11 cellular contexts compared by ENCODE assay signal in the genomic region with DNA sequence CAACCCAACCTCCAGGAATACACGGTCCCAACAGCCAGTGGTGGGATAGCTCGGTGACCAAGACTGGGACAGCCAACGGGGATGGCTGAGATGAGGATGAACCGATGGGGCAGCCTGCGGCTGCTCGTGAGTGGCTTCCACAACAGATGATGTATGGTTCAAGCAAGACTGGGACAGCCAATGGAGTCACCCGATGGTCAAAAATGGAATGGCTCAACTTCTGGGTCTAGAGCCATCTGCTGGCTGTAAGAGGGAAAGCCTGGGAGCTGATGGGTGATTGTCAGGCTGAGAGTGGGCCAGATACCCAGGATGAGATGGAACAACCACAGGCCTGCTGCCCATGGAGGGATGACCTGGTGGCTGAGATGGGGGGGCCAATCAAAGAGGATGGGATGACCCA. TPM values are rescaled to one million over a fixed set of nuclear protein-coding genes. Genes with fewer than 3 reads are reported as not detected.
A peak's percentile ranks its signal among the peaks of the same experiment; 100 is the strongest.
DNase-seq lines count a peak whose midpoint lies in the region; ATAC-seq, FAIRE-seq and TF ChIP-seq lines count a peak whose summit lies in the region.
"Had no signal": no experiment of that assay in that cellular context is flagged by ENCODE, and none has a peak within 500 bp of the region (broad histone marks: within the 10 kb centered on the region; RNA-seq: fewer than 3 reads in every experiment).

No MANE protein-coding gene starts in this region.

- TF ChIP-seq POLR2A in GM12892 (IDR thresholded peaks at IDR 0.05; ENCODE audit: low read depth, low read length) (no peak), Peyer's patch (IDR thresholded peaks at IDR 0.05) (no peak)

- peaks cover 23% of the 10 kb centered on the region for H3K27me3 ChIP-seq in AG04450 (ENCODE audit: control insufficient read depth, insufficient read depth, low read length)
- no peaks in the 10 kb centered on the region for H3K27me3 ChIP-seq in Peyer's patch

- no peak overlapping the region for H3K27ac Mint-ChIP-seq in activated T-helper 2 cell treated with anti-CD3 and anti-CD28 coated beads, Interferon-gamma antibody, Interleukin-2, Interleukin-4, amounts not matched to agents 10 μg/mL and 5 μg/mL and 100 μg/mL, durations not matched to agents 14 hours and 24 hours and 36 hours
- H3K27ac Mint-ChIP-seq: natural killer cell treated with Interleukin-12 subunit alpha and Interleukin-12 subunit beta and Interleukin-15 and Interleukin-18, amount 100 ng/mL, for 72 hours had no signal

- no peaks in the 10 kb centered on the region for H3K36me3 Mint-ChIP-seq in activated T-helper 2 cell treated with anti-CD3 and anti-CD28 coated beads, Interferon-gamma antibody, Interleukin-2, Interleukin-4, amounts not matched to agents 10 μg/mL and 5 μg/mL and 100 μg/mL, durations not matched to agents 14 hours and 24 hours and 36 hours (ENCODE audit: low read depth)
- H3K36me3 Mint-ChIP-seq: natural killer cell treated with Interleukin-12 subunit alpha and Interleukin-12 subunit beta and Interleukin-15 and Interleukin-18, amount 100 ng/mL, for 72 hours had no signal

- H3K4me1 ChIP-seq in Peyer's patch, result no peaks in the 10 kb centered on the region

- H3K4me3 ChIP-seq in AG04450 (ENCODE audit: low read depth, low read length) (no peak overlapping the region), Peyer's patch (no peak overlapping the region)

- no peaks in the 10 kb centered on the region; the same call in 1 of the 2 replicates for H3K9me3 ChIP-seq in AG04450 (ENCODE audit: control insufficient read depth, insufficient read depth, low read length)
- no peaks in the 10 kb centered on the region for H3K9me3 ChIP-seq in Peyer's patch

- H3K36me3 ChIP-seq in Peyer's patch, result no peaks in the 10 kb centered on the region

- POLR2A ChIA-PET in AG04450 (lab: Yijun Ruan, JAX), result no interaction called here

- no peak overlapping the region for H3K4me3 Mint-ChIP-seq in activated T-helper 2 cell treated with anti-CD3 and anti-CD28 coated beads, Interferon-gamma antibody, Interleukin-2, Interleukin-4, amounts not matched to agents 10 μg/mL and 5 μg/mL and 100 μg/mL, durations not matched to agents 14 hours and 24 hours and 36 hours (ENCODE audit: low read depth)
- H3K4me3 Mint-ChIP-seq: natural killer cell treated with Interleukin-12 subunit alpha and Interleukin-12 subunit beta and Interleukin-15 and Interleukin-18, amount 100 ng/mL, for 72 hours had no signal

- no peaks in the 10 kb centered on the region for H3K27me3 Mint-ChIP-seq in activated T-helper 2 cell treated with anti-CD3 and anti-CD28 coated beads, Interferon-gamma antibody, Interleukin-2, Interleukin-4, amounts not matched to agents 10 μg/mL and 5 μg/mL and 100 μg/mL, durations not matched to agents 14 hours and 24 hours and 36 hours (ENCODE audit: low read depth)

- no peak for DNase-seq in AG04450 (ENCODE audit: low read depth, low spot score)
- peak; percentile 50 for DNase-seq in GM12892 (ENCODE audit: insufficient read length)
- DNase-seq in Peyer's patch, result no peak
- DNase-seq in germinal center (ENCODE audit: low spot score), result peak; percentile 25
- no peak for DNase-seq in activated CD4-positive, alpha-beta T cell treated with anti-CD3 and anti-CD28 coated beads for 4 hours
- no peak for DNase-seq in activated T-helper 2 cell treated with anti-CD3 and anti-CD28 coated beads, Interferon-gamma antibody, Interleukin-2, Interleukin-4, amounts not matched to agents 10 μg/mL and 5 μg/mL and 100 μg/mL, durations not matched to agents 14 hours and 24 hours and 36 hours (ENCODE audit: low spot score)
- DNase-seq in activated naive CD4-positive, alpha-beta T cell (lab: John Stamatoyannopoulos, UW), result no peak
- DNase-seq: NCI-H2171 had no signal

- ATAC-seq in GM18517 (IDR thresholded peaks at IDR 0.05; ENCODE audit: unreplicated experiment), result no peak
- ATAC-seq: natural killer cell treated with Interleukin-12 subunit alpha and Interleukin-12 subunit beta and Interleukin-15 and Interleukin-18, amount 100 ng/mL, for 72 hours had no signal

- intact Hi-C loops in activated T-helper 2 cell treated with anti-CD3 and anti-CD28 coated beads, Interferon-gamma antibody, Interleukin-2, Interleukin-4, amounts not matched to agents 10 μg/mL and 5 μg/mL and 100 μg/mL, durations not matched to agents 14 hours and 24 hours and 36 hours (cut with micrococcal nuclease), result no loop called here

- H3K27ac ChIP-seq in AG04450 (ENCODE audit: low read depth, low read length), result no peak overlapping the region
- H3K27ac ChIP-seq in Peyer's patch, result no peak overlapping the region

- peak; percentile 45 for TF ChIP-seq CTCF in AG04450 (IDR thresholded peaks at IDR 0.05; ENCODE audit: low read depth, low read length)
- TF ChIP-seq CTCF in Peyer's patch (IDR thresholded peaks at IDR 0.05), result peak in 4 of 6 experiments; percentile 7 to 42 (median 40)

- FAIRE-seq in GM12892 (lab: Jason Lieb, UNC), result peak; percentile 24
- FAIRE-seq: TTC549 had no signal

- CTCF ChIA-PET in AG04450 (lab: Charles Lee), result interaction anchor here (0.6 to 4.9 kb wide), 7 partner anchors 13 to 99 kb away, joined by 3 to 24 read pairs (median 5); no protein-coding TSS in a partner anchor

- H3K9me3 Mint-ChIP-seq in activated T-helper 2 cell treated with anti-CD3 and anti-CD28 coated beads, Interferon-gamma antibody, Interleukin-2, Interleukin-4, amounts not matched to agents 10 μg/mL and 5 μg/mL and 100 μg/mL, durations not matched to agents 14 hours and 24 hours and 36 hours, result no peaks in the 10 kb centered on the region
- H3K9me3 Mint-ChIP-seq: natural killer cell treated with Interleukin-12 subunit alpha and Interleukin-12 subunit beta and Interleukin-15 and Interleukin-18, amount 100 ng/mL, for 72 hours had no signal

- H3K4me1 Mint-ChIP-seq in activated T-helper 2 cell treated with anti-CD3 and anti-CD28 coated beads, Interferon-gamma antibody, Interleukin-2, Interleukin-4, amounts not matched to agents 10 μg/mL and 5 μg/mL and 100 μg/mL, durations not matched to agents 14 hours and 24 hours and 36 hours (ENCODE audit: low read depth), result no peaks in the 10 kb centered on the region

RNA-seq across cellular contexts. Expression of gene SYT7, which starts 35.5 kb away (rescaled TPM):
- polyA plus RNA-seq in AG04450 (2011; rRNA removed), result 0.45 and 0.60 TPM in 2 replicates
- 0.83 and 1.0 TPM in 2 replicates for polyA minus RNA-seq in AG04450 (2011; rRNA and poly(A)+ RNA removed)
- polyA plus RNA-seq in GM12892 (2012; ENCODE audit: missing spikeins), result not detected
- total RNA-seq in Peyer's patch, result 10 to 100 TPM in 3 of 4 donors, 1 to 10 TPM in 1; 5.8 to 18.2 (median 12.2) TPM
- 0.09 and 0.30 TPM in 2 replicates for total RNA-seq in activated T-helper 2 cell treated with anti-CD3 and anti-CD28 coated beads, Interferon-gamma antibody, Interleukin-2, Interleukin-4, amounts not matched to agents 10 μg/mL and 5 μg/mL and 100 μg/mL, durations not matched to agents 14 hours and 24 hours and 36 hours
- total RNA-seq: natural killer cell treated with Interleukin-12 subunit alpha and Interleukin-12 subunit beta and Interleukin-15 and Interleukin-18, amount 100 ng/mL, for 72 hours had no signal

RNA-seq across cellular contexts. Expression of gene LRRC10B, which starts 36.8 kb away (rescaled TPM):
- polyA plus RNA-seq in AG04450 (2011; rRNA removed), result not detected in 2 replicates
- not detected in 2 replicates for polyA minus RNA-seq in AG04450 (2011; rRNA and poly(A)+ RNA removed)
- not detected for polyA plus RNA-seq in GM12892 (2012; ENCODE audit: missing spikeins)
- total RNA-seq in Peyer's patch, result 1 to 10 TPM in 1 of 4 donors, under 1 TPM in 1, not detected in 2; 0.35 to 2.5 TPM
- 0.07 and 0.11 TPM in 2 replicates for total RNA-seq in activated T-helper 2 cell treated with anti-CD3 and anti-CD28 coated beads, Interferon-gamma antibody, Interleukin-2, Interleukin-4, amounts not matched to agents 10 μg/mL and 5 μg/mL and 100 μg/mL, durations not matched to agents 14 hours and 24 hours and 36 hours
- total RNA-seq: natural killer cell treated with Interleukin-12 subunit alpha and Interleukin-12 subunit beta and Interleukin-15 and Interleukin-18, amount 100 ng/mL, for 72 hours had no signal

Comparison
In these comparisons a context has a peak if more than half of its experiments do, and no peak if none do; other contexts are left out.
1. DNase-seq: peak in GM12892 (single experiment) and germinal center (single experiment); none in AG04450 (single experiment), Peyer's patch (0 of 3), activated CD4-positive, alpha-beta T cell treated with anti-CD3 and anti-CD28 coated beads for 4 hours (0 of 2), activated T-helper 2 cell treated with anti-CD3 and anti-CD28 coated beads, Interferon-gamma antibody, Interleukin-2, Interleukin-4, amounts not matched to agents 10 μg/mL and 5 μg/mL and 100 μg/mL, durations not matched to agents 14 hours and 24 hours and 36 hours (single experiment) and activated naive CD4-positive, alpha-beta T cell (0 of 4).